In genomic region chr12:6469609-6470374, GRCh38 we compare ENCODE assay signal across 8 cellular contexts. TPM values are rescaled to one million over a fixed set of nuclear protein-coding genes. Genes with fewer than 3 reads are reported as not detected.
DNase-seq lines count a peak whose midpoint lies in the region; ATAC-seq, FAIRE-seq and TF ChIP-seq lines count a peak whose summit lies in the region.

No MANE protein-coding gene starts in this region.

- 19 to 29% methylated on average over 7 to 8 of the region's 16 CpGs for WGBS in esophagus squamous epithelium, 2 donors

- H3K4me1 ChIP-seq in esophagus squamous epithelium, result peaks cover 6 to 57% (median 24%) of the 10 kb centered on the region in 3 donors

- no peak for TF ChIP-seq POLR2A in esophagus squamous epithelium (IDR thresholded peaks at IDR 0.05)

- TF ChIP-seq CTCF in esophagus squamous epithelium (IDR thresholded peaks at IDR 0.05) (no peak), retinal pigment epithelial cell (conservative IDR thresholded peaks at IDR 0.05; ENCODE audit: low read depth, low read length) (no peak)

- FAIRE-seq in GM19239 (lab: Jason Lieb, UNC), result peak; percentile 62

- H3K36me3 ChIP-seq in esophagus squamous epithelium, result peaks cover 3 to 19% (median 3%) of the 10 kb centered on the region in 3 donors

- H3K9me3 ChIP-seq in esophagus squamous epithelium, result no peaks in the 10 kb centered on the region

- DNase-seq in GM19239 (ENCODE audit: insufficient read length, low spot score), result no peak
- peak; percentile 16 for DNase-seq in RPMI8226
- no peak for DNase-seq in esophagus squamous epithelium (lab: John Stamatoyannopoulos, UW)
- no peak for DNase-seq in retinal pigment epithelial cell (ENCODE audit: low read depth)
- DNase-seq in NCI-H2171 (lab: John Stamatoyannopoulos, UW), result no peak
- DNase-seq in islet precursor cell, result no peak

- no peak for ATAC-seq in GM19351 (IDR thresholded peaks at IDR 0.05; ENCODE audit: unreplicated experiment)
- ATAC-seq in HG03039 (IDR thresholded peaks at IDR 0.05; ENCODE audit: unreplicated experiment), result no peak

- no peaks in the 10 kb centered on the region for H3K27me3 ChIP-seq in esophagus squamous epithelium

- intact Hi-C loops in esophagus squamous epithelium (cut with DNase I), result loop anchor here (10.0 kb wide), 2 partner anchors 65 to 145 kb away; partner anchors contain the start of gene GAPDH

- H3K4me3 ChIP-seq in esophagus squamous epithelium, result peak overlapping the region; percentile 65 to 89 (median 67)
- peak overlapping the region; percentile 81 for H3K4me3 ChIP-seq in retinal pigment epithelial cell (ENCODE audit: low read length)

- peak overlapping the region; percentile 84 to 96 (median 89) for H3K27ac ChIP-seq in esophagus squamous epithelium

RNA-seq across cellular contexts. Expression of gene VAMP1, which starts 0.7 kb away (rescaled TPM):
- 1 to 10 TPM; 1.2 to 9.1 (median 5.1) TPM for total RNA-seq in esophagus squamous epithelium

RNA-seq across cellular contexts. Expression of gene TAPBPL, which starts 17.9 kb away (rescaled TPM):
- total RNA-seq in esophagus squamous epithelium, result 10 to 100 TPM in 3 of 4 donors, 1 to 10 TPM in 1; 7.7 to 25.6 (median 18.2) TPM

RNA-seq across cellular contexts. Expression of gene MRPL51, which starts 23.3 kb away (rescaled TPM):
- total RNA-seq in esophagus squamous epithelium, result 10 to 100 TPM; 36.3 to 95.5 (median 72.6) TPM

RNA-seq across cellular contexts. Expression of gene NCAPD2, which starts 24.1 kb away (rescaled TPM):
- total RNA-seq in esophagus squamous epithelium, result 10 to 100 TPM; 25.6 to 73.2 (median 55.9) TPM

RNA-seq across cellular contexts. Expression of gene CD27, which starts 25.0 kb away (rescaled TPM):
- total RNA-seq in esophagus squamous epithelium, result 1 to 10 TPM in 3 of 4 donors, under 1 TPM in 1; 0.49 to 4.2 (median 2.9) TPM
